In genomic region chr10:119025336-119025735, GRCh38 we compare ENCODE assay signal across 9 cellular contexts. TPM values are rescaled to one million over a fixed set of nuclear protein-coding genes. Genes with fewer than 3 reads are reported as not detected.
DNase-seq lines count a peak whose midpoint lies in the region; ATAC-seq and TF ChIP-seq lines count a peak whose summit lies in the region.
"Had no signal": no experiment of that assay in that cellular context is flagged by ENCODE, and none has a peak within 500 bp of the region (broad histone marks: within the 10 kb centered on the region; RNA-seq: fewer than 3 reads in every experiment).

No MANE protein-coding gene starts in this region.

- no peak for TF ChIP-seq POLR2A in prostate gland (IDR thresholded peaks at IDR 0.05)

- ATAC-seq in Panc1 = no peak

- TF ChIP-seq CTCF in Panc1 (IDR thresholded peaks at IDR 0.05) = no peak
- no peak for TF ChIP-seq CTCF in fibroblast of the aortic adventitia (IDR thresholded peaks at IDR 0.05; ENCODE audit: insufficient read depth, low read length)
- no peak for TF ChIP-seq CTCF in prostate gland (IDR thresholded peaks at IDR 0.05)

- CTCF ChIA-PET in Panc1 (lab: Charles Lee) = no interaction called here

- in situ Hi-C loops in Panc1 (cut with HindIII; ENCODE audit: low pct_unique_long_range_greater_than_20kb, low sequenced_read_pairs) = no loop called here

- H3K27ac ChIP-seq in Panc1 (ENCODE audit: low read length) (peak overlapping the region; percentile 85), prostate gland (peak overlapping the region; percentile 35 to 41)

- BruUV-seq in Panc1 (replicated peaks; lab: Mats Ljungman, UMichigan) = no TSS peak

- H3K36me3 ChIP-seq in Panc1 (ENCODE audit: control insufficient read depth, insufficient read depth, low read length) (no peaks in the 10 kb centered on the region), prostate gland (no peaks in the 10 kb centered on the region)

- no peaks in the 10 kb centered on the region for H3K27me3 ChIP-seq in Panc1 (ENCODE audit: control insufficient read depth, insufficient read depth, low read length)
- no peaks in the 10 kb centered on the region for H3K27me3 ChIP-seq in prostate gland (replicated peaks; ENCODE audit: insufficient read depth)

- H3K9me3 ChIP-seq in Panc1 (ENCODE audit: control insufficient read depth, insufficient read depth, low read depth, low read length) (no peaks in the 10 kb centered on the region), prostate gland (no peaks in the 10 kb centered on the region)

- H3K4me3 ChIP-seq in Panc1 (ENCODE audit: low read depth in 2 of 2, low read length in 2 of 2) (peak overlapping the region in 1 of 2 experiments; percentile 1; a peak in 1 of 4 replicates), fibroblast of the aortic adventitia (ENCODE audit: low read depth, low read length) (no peak overlapping the region), prostate gland (no peak overlapping the region)

- WGBS in prostate gland = 40% methylated on average over 7 of the region's 7 CpGs

- intact Hi-C loops in Panc1 (cut with micrococcal nuclease; ENCODE audit: unreplicated experiment) = loop anchor here (5.0 kb wide), 2 partner anchors 283 to 458 kb away; no protein-coding TSS in a partner anchor
- intact Hi-C loops in prostate gland (cut with DNase I) = loop anchor here (5.0 kb wide), 3 partner anchors 223 to 453 kb away; no protein-coding TSS in a partner anchor

- POLR2A ChIA-PET in Panc1 (lab: Charles Lee) = no interaction called here

- H3K4me1 ChIP-seq in Panc1 (ENCODE audit: control insufficient read depth, insufficient read depth, low read length) (peaks cover 49% of the 10 kb centered on the region), prostate gland (replicated peaks) (peaks cover 6% of the 10 kb centered on the region)

- DNase-seq in ELF-1 (ENCODE audit: low read depth, low spot score) (peak; percentile 44), Panc1 (ENCODE audit: low read depth, low spot score) (no peak), fibroblast of the aortic adventitia (ENCODE audit: low read depth) (peak; percentile 68), prostate gland (ENCODE audit: low spot score) (peak; percentile 85), MV-4-11 (lab: John Stamatoyannopoulos, UW) (no peak), activated T-cell treated with anti-CD3 and anti-CD28 coated beads for 4 hours (no peak), activated gamma-delta T cell treated with Interleukin-2 at 50 U/mL for 16 hours (no peak), NCI-H2227 treated with DMSO at 0.1 percent for 48 hours (lab: John Stamatoyannopoulos, UW) (no peak)
- DNase-seq: SIG-M5 had no signal

RNA-seq across cellular contexts. Expression of gene NANOS1, which starts 4.2 kb away (rescaled TPM):
- total RNA-seq in Panc1 (2021; ENCODE audit: unreplicated experiment) = 18.0 TPM
- polyA plus RNA-seq in Panc1 (2012; ENCODE audit: insufficient read length) = 14.0 TPM
- 2.1 and 2.7 TPM in 2 replicates for total RNA-seq in fibroblast of the aortic adventitia (ENCODE audit: low replicate concordance)
- total RNA-seq in prostate gland = 1 to 10 TPM; 4.3 to 5.9 TPM

RNA-seq across cellular contexts. Expression of gene EIF3A, which starts 55.3 kb away (rescaled TPM):
- 214 TPM for total RNA-seq in Panc1 (2021; ENCODE audit: unreplicated experiment)
- polyA plus RNA-seq in Panc1 (2012; ENCODE audit: insufficient read length) = 181 TPM
- total RNA-seq in fibroblast of the aortic adventitia (ENCODE audit: low replicate concordance) = 144 and 187 TPM in 2 replicates
- 10 to 100 TPM; 77.1 to 88.0 TPM for total RNA-seq in prostate gland

Comparison
In these comparisons a context has a peak if more than half of its experiments do, and no peak if none do; other contexts are left out.
1. DNase-seq: peak in ELF-1 (single experiment), fibroblast of the aortic adventitia (single experiment) and prostate gland (single experiment); none in Panc1 (single experiment), MV-4-11 (single experiment), activated T-cell treated with anti-CD3 and anti-CD28 coated beads for 4 hours (single experiment), activated gamma-delta T cell treated with Interleukin-2 at 50 U/mL for 16 hours (single experiment) and NCI-H2227 treated with DMSO at 0.1 percent for 48 hours (single experiment).